ENCODE assay signal across 7 cellular contexts in genomic region chr9:133115604-133116345, GRCh38. TPM values are rescaled to one million over a fixed set of nuclear protein-coding genes. Genes with fewer than 3 reads are reported as not detected.
DNase-seq lines count a peak whose midpoint lies in the region; ATAC-seq and TF ChIP-seq lines count a peak whose summit lies in the region.

No MANE protein-coding gene starts in this region.

- peak overlapping the region; percentile 99 for H3K27ac Mint-ChIP-seq in glutamatergic neuron (ENCODE audit: unreplicated experiment)

- H3K27ac ChIP-seq in tibial artery, result no peak overlapping the region

- H3K4me1 Mint-ChIP-seq in glutamatergic neuron (ENCODE audit: low read depth, unreplicated experiment), result peaks cover 39% of the 10 kb centered on the region

- intact Hi-C loops in tibial artery (cut with DNase I; ENCODE audit: low total_unique reads), result no loop called here

- H3K27me3 Mint-ChIP-seq in glutamatergic neuron (ENCODE audit: unreplicated experiment), result peaks cover 52% of the 10 kb centered on the region

- H3K9me3 Mint-ChIP-seq in glutamatergic neuron (ENCODE audit: unreplicated experiment), result peaks cover 53% of the 10 kb centered on the region

- no peaks in the 10 kb centered on the region for H3K27me3 ChIP-seq in tibial artery

- H3K4me1 ChIP-seq in tibial artery, result peaks cover 0 to 83% (median 61%) of the 10 kb centered on the region in 4 donors

- ATAC-seq in GM18909 (IDR thresholded peaks at IDR 0.05; ENCODE audit: poor library complexity, unreplicated experiment) (peak; percentile 64), HG02970 (IDR thresholded peaks at IDR 0.05; ENCODE audit: low FRiP score, unreplicated experiment) (peak; percentile 53)

- TF ChIP-seq CTCF in glutamatergic neuron (IDR thresholded peaks at IDR 0.05; ENCODE audit: partially characterized antibody, unreplicated experiment), result no peak
- TF ChIP-seq CTCF in tibial artery (IDR thresholded peaks at IDR 0.05), result no peak

- H3K36me3 ChIP-seq in tibial artery, result peaks cover 0 to 16% (median 11%) of the 10 kb centered on the region in 3 donors

- H3K4me3 ChIP-seq in tibial artery, result no peak overlapping the region

- no peaks in the 10 kb centered on the region for H3K36me3 Mint-ChIP-seq in glutamatergic neuron (ENCODE audit: unreplicated experiment)

- H3K9me3 ChIP-seq in tibial artery, result no peaks in the 10 kb centered on the region

- DNase-seq in activated CD4-positive, alpha-beta T cell treated with anti-CD3 and anti-CD28 coated beads, Interleukin-2, amount 50 U/mL, for 1 hour, result peak; percentile 40
- DNase-seq in glutamatergic neuron (no peak), SKM-1 treated with dmso at 0.1 percent for 144 hours (lab: John Stamatoyannopoulos, UW; ENCODE audit: unreplicated experiment) (no peak), tibial artery (no peak)
- DNase-seq in stimulated activated CD4-positive, alpha-beta T cell treated with anti-CD3 and anti-CD28 coated beads, TNF-alpha, amount 100 ng/mL, for 24 hours (ENCODE audit: low read depth in 3 of 3), result peak; percentile 52 to 69 (median 67)

- peak overlapping the region; percentile 77 for H3K4me3 Mint-ChIP-seq in glutamatergic neuron (ENCODE audit: unreplicated experiment)

RNA-seq across cellular contexts. Expression of gene RALGDS, which starts 5.3 kb away (rescaled TPM):
- total RNA-seq in glutamatergic neuron (ENCODE audit: unreplicated experiment), result 449 TPM

RNA-seq across cellular contexts. Expression of gene GBGT1, which starts 47.9 kb away (rescaled TPM):
- total RNA-seq in glutamatergic neuron (ENCODE audit: unreplicated experiment), result 1.3 TPM

RNA-seq across cellular contexts. Expression of gene CEL, which starts 54.0 kb away (rescaled TPM):
- total RNA-seq in glutamatergic neuron (ENCODE audit: unreplicated experiment), result 3.8 TPM

Comparison
In these comparisons a context has a peak if more than half of its experiments do, and no peak if none do; other contexts are left out.
1. DNase-seq: peak in activated CD4-positive, alpha-beta T cell treated with anti-CD3 and anti-CD28 coated beads, Interleukin-2, amount 50 U/mL, for 1 hour (single experiment) and stimulated activated CD4-positive, alpha-beta T cell treated with anti-CD3 and anti-CD28 coated beads, TNF-alpha, amount 100 ng/mL, for 24 hours (3 of 3); none in glutamatergic neuron (single experiment), SKM-1 treated with dmso at 0.1 percent for 144 hours (single experiment) and tibial artery (0 of 2).